15 cellular contexts compared by ENCODE assay signal in genomic region chr13:110812869-110813645, GRCh38.
A peak's percentile ranks its signal among the peaks of the same experiment; 100 is the strongest.
DNase-seq lines count a peak whose midpoint lies in the region; ATAC-seq and TF ChIP-seq lines count a peak whose summit lies in the region.
"Had no signal": no experiment of that assay in that cellular context is flagged by ENCODE, and none has a peak within 500 bp of the region (broad histone marks: within the 10 kb centered on the region; RNA-seq: fewer than 3 reads in every experiment).

No MANE protein-coding gene starts in this region.

- CTCF ChIA-PET in T-cell (lab: Charles Lee), result interaction anchor here in 1 of 2 donors (0.7 to 1.0 kb wide), 2 partner anchors 9 to 168 kb away, joined by 3 to 4 read pairs; no protein-coding TSS in a partner anchor

- peak overlapping the region in 2 of 3 donors; percentile 38 to 70 for H3K4me3 Mint-ChIP-seq in T-cell
- no peak overlapping the region for H3K4me3 Mint-ChIP-seq in natural killer cell
- H3K4me3 Mint-ChIP-seq in chondrocyte (ENCODE audit: unreplicated experiment), result no peak overlapping the region
- H3K4me3 Mint-ChIP-seq: nephron progenitor cell had no signal

- H3K27ac Mint-ChIP-seq in T-cell (no peak overlapping the region), natural killer cell (no peak overlapping the region), chondrocyte (ENCODE audit: unreplicated experiment) (no peak overlapping the region)
- H3K27ac Mint-ChIP-seq: activated naive CD8-positive, alpha-beta T cell; nephron progenitor cell had no signal

- H3K27me3 ChIP-seq in sigmoid colon, result peaks cover 0 to 28% (median 13%) of the 10 kb centered on the region in 3 donors
- H3K27me3 ChIP-seq: BLaER1 treated with 17β-estradiol and CSF1 and Interleukin-3, amounts not matched to agents 10 nM and 100 nM had no signal

- POLR2A ChIA-PET in T-cell (lab: Charles Lee), result no interaction called here

- TF ChIP-seq POLR2A in sigmoid colon (IDR thresholded peaks at IDR 0.05), result no peak

- intact Hi-C loops in sigmoid colon (cut with DNase I), result loop anchor here (5.0 to 10.0 kb wide), 2 partner anchors 96 to 348 kb away; no protein-coding TSS in a partner anchor
- intact Hi-C loops in natural killer cell (cut with micrococcal nuclease), result no loop called here

- H3K27me3 Mint-ChIP-seq in T-cell, result peaks cover 31 to 45% of the 10 kb centered on the region in 2 donors
- peaks cover 34 to 53% of the 10 kb centered on the region in 2 donors for H3K27me3 Mint-ChIP-seq in natural killer cell (ENCODE audit: low read depth in 2 of 2)
- peaks cover 6% of the 10 kb centered on the region for H3K27me3 Mint-ChIP-seq in chondrocyte (ENCODE audit: low read depth)

- peaks cover 0 to 22% (median 8%) of the 10 kb centered on the region in 4 donors for H3K4me1 ChIP-seq in sigmoid colon

- H3K9me3 Mint-ChIP-seq in T-cell (no peaks in the 10 kb centered on the region), natural killer cell (no peaks in the 10 kb centered on the region), chondrocyte (ENCODE audit: low read depth) (no peaks in the 10 kb centered on the region)

- H3K9me3 ChIP-seq in sigmoid colon, result no peaks in the 10 kb centered on the region

- no peaks in the 10 kb centered on the region for H3K36me3 ChIP-seq in sigmoid colon
- H3K36me3 ChIP-seq: BLaER1 treated with 17β-estradiol and CSF1 and Interleukin-3, amounts not matched to agents 10 nM and 100 nM had no signal

- peak overlapping the region; percentile 36 for H3K4me3 ChIP-seq in AG10803 (ENCODE audit: low read length)
- peak overlapping the region; percentile 35 for H3K4me3 ChIP-seq in fibroblast of mammary gland (ENCODE audit: control insufficient read depth, low read depth, low read length)
- H3K4me3 ChIP-seq in sigmoid colon, result peak overlapping the region in 3 of 4 donors; percentile 7 to 25 (median 25)
- H3K4me3 ChIP-seq: BLaER1 treated with 17β-estradiol and CSF1 and Interleukin-3, amounts not matched to agents 10 nM and 100 nM; SK-N-MC had no signal

- H3K36me3 Mint-ChIP-seq in T-cell, result no peaks in the 10 kb centered on the region
- H3K36me3 Mint-ChIP-seq in natural killer cell, result no peaks in the 10 kb centered on the region
- no peaks in the 10 kb centered on the region for H3K36me3 Mint-ChIP-seq in chondrocyte (ENCODE audit: low read depth)
- H3K36me3 Mint-ChIP-seq: activated naive CD8-positive, alpha-beta T cell had no signal

- 63 to 81% methylated on average over 84 of the region's 84 CpGs for WGBS in sigmoid colon, 2 donors

- H3K27ac ChIP-seq in sigmoid colon, result no peak overlapping the region
- H3K27ac ChIP-seq: BLaER1 treated with 17β-estradiol and CSF1 and Interleukin-3, amounts not matched to agents 10 nM and 100 nM; SK-N-MC had no signal

- H3K4me1 Mint-ChIP-seq in T-cell (peaks cover 9 to 13% (median 10%) of the 10 kb centered on the region in 3 donors), natural killer cell (peaks cover 0 to 12% of the 10 kb centered on the region in 2 donors), chondrocyte (ENCODE audit: low read depth) (peaks cover 22% of the 10 kb centered on the region)

- no peak for TF ChIP-seq EP300 in sigmoid colon (IDR thresholded peaks at IDR 0.05)

- TF ChIP-seq CTCF in AG10803 (conservative IDR thresholded peaks at IDR 0.05; ENCODE audit: low read length) (no peak), fibroblast of mammary gland (conservative IDR thresholded peaks at IDR 0.05; ENCODE audit: control insufficient read depth, insufficient read depth, low read depth, low read length) (no peak), sigmoid colon (IDR thresholded peaks at IDR 0.05) (no peak), natural killer cell (IDR thresholded peaks at IDR 0.05) (no peak), chondrocyte (IDR thresholded peaks at IDR 0.05) (no peak)

- DNase-seq in AG10803 (ENCODE audit: low read depth) (no peak), T-cell (peak in 1 of 34 experiments; percentile 11), fibroblast of mammary gland (ENCODE audit: low read depth) (no peak), sigmoid colon (no peak), natural killer cell (no peak), hepatic stellate cell (ENCODE audit: low spot score) (no peak), chondrocyte (ENCODE audit: low spot score) (no peak)
- DNase-seq: DMS79, NCI-H1417, NCI-H226, nephron progenitor cell had no signal

- peak in 1 of 4 experiments; percentile 8 for ATAC-seq in T-cell (replicated peaks in 1 of 4)
- no peak for ATAC-seq in natural killer cell
- ATAC-seq in GM21576 (IDR thresholded peaks at IDR 0.05; ENCODE audit: unreplicated experiment), result no peak

Comparison
In these comparisons a context has a peak if more than half of its experiments do, and no peak if none do; other contexts are left out.
1. H3K4me3 Mint-ChIP-seq: peak in T-cell (2 of 3); none in natural killer cell (single experiment) and chondrocyte (single experiment).
2. Peak in every context shown above with its lines, with median percentiles within 50 percentile points of each other: H3K4me3 ChIP-seq.